In genomic region chr3:72482589-72483249, GRCh38 we compare ENCODE assay signal across 8 cellular contexts. TPM values are rescaled to one million over a fixed set of nuclear protein-coding genes. Genes with fewer than 3 reads are reported as not detected.
DNase-seq lines count a peak whose midpoint lies in the region; ATAC-seq lines count a peak whose summit lies in the region.

No MANE protein-coding gene starts in this region.

- peak; percentile 42 for ATAC-seq in HG02870 (IDR thresholded peaks at IDR 0.05; ENCODE audit: unreplicated experiment)
- peak; percentile 82 for ATAC-seq in left colon
- ATAC-seq in HG03521 (IDR thresholded peaks at IDR 0.05; ENCODE audit: unreplicated experiment): no peak

- DNase-seq in Daoy (ENCODE audit: low read depth) (peak; percentile 82), T1000 (lab: John Stamatoyannopoulos, UW) (peak; percentile 53), astrocyte of the hippocampus (ENCODE audit: low read depth, low spot score) (peak; percentile 86), left colon (peak; percentile 64 to 73), SK-N-DZ (ENCODE audit: low spot score) (no peak)
- DNase-seq in stimulated activated CD4-positive, alpha-beta T cell treated with anti-CD3 and anti-CD28 coated beads, Interleukin-4, amount 100 ng/mL, for 4 hours: peak; percentile 76 to 79

- intact Hi-C loops in left colon (cut with DNase I, micrococcal nuclease): no loop called here

RNA-seq across cellular contexts. Expression of gene RYBP, which starts 36.3 kb away (rescaled TPM):
- total RNA-seq in Daoy (2014; rRNA removed; shearing (Covaris generic)): 2.6 and 3.9 TPM in 2 replicates
- 10 to 100 TPM; 14.4 to 19.1 TPM for total RNA-seq in left colon
- 4.7 and 5.0 TPM in 2 replicates for polyA plus RNA-seq in SK-N-DZ (2014; cell fraction: cytosol; rRNA removed)
- 5.3 and 6.6 TPM in 2 replicates for polyA plus RNA-seq in SK-N-DZ (2014; cell fraction: nucleus; rRNA removed)
